In the genomic region with DNA sequence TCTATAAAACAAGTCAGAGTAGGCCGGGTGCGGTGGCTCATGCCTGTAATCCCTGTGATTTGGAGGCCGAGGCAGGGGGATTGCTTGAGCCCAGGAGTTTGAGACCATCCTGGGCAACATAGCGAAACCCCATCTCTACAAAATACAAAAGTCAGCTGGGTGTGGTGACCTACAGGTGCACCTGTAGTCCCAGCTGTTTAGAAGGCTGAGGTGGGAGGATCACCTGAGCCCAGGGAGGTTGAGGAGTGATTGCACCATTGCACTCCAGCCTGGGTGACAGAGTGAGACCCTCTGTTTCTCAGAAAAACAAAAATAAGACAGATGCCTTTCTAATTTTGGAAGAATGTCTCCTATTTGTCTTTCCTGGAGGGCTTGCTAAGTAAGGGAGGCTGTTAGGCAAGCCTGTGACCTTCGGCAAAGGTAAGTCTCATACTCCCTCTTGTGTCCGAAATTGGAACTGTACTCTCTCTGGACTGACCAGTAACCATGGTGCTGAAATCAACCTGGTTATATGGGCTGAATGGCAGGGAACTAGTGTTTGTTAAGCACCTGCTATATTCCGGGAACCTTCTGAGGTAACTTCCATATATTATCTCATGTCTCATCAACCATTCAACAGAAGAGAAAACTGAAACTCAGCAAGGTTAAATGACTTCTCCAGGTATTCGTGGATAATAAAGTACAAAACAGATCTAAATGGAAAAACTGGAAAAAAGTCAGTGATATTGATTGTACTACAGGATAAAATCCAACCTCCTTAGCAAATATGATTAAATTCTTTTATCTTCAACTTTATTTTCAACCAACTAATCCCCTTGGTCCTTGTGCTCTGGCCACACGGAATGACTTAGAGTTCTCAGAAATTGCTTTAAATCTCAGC, we compare ENCODE assay signal across 8 cellular contexts. TPM values are rescaled to one million over a fixed set of nuclear protein-coding genes. Genes with fewer than 3 reads are reported as not detected.
DNase-seq lines count a peak whose midpoint lies in the region; ATAC-seq, FAIRE-seq and TF ChIP-seq lines count a peak whose summit lies in the region.

No MANE protein-coding gene starts in this region.

- no peak for FAIRE-seq in pancreas (lab: Jason Lieb, UNC)

- no peaks in the 10 kb centered on the region for H3K27me3 ChIP-seq in pancreas

- WGBS in pancreas, 2 donors, result 43% methylated on average over 9 of the region's 9 CpGs

- H3K4me3 ChIP-seq in pancreas, result no peak overlapping the region

- intact Hi-C loops in activated T-helper 2 cell treated with anti-CD3 and anti-CD28 coated beads, Interferon-gamma antibody, Interleukin-2, Interleukin-4, amounts not matched to agents 10 μg/mL and 5 μg/mL and 100 μg/mL, durations not matched to agents 14 hours and 24 hours and 36 hours (cut with micrococcal nuclease), result loop anchor here (1.0 kb wide), 1 partner anchor 105 kb away; no protein-coding TSS in a partner anchor
- intact Hi-C loops in pancreas (cut with DNase I), result no loop called here

- no peaks in the 10 kb centered on the region for H3K9me3 ChIP-seq in pancreas

- H3K36me3 ChIP-seq in pancreas, result no peaks in the 10 kb centered on the region

- H3K4me3 Mint-ChIP-seq in activated T-helper 2 cell treated with anti-CD3 and anti-CD28 coated beads, Interferon-gamma antibody, Interleukin-2, Interleukin-4, amounts not matched to agents 10 μg/mL and 5 μg/mL and 100 μg/mL, durations not matched to agents 14 hours and 24 hours and 36 hours (ENCODE audit: low read depth), result no peak overlapping the region

- H3K27me3 Mint-ChIP-seq in activated T-helper 2 cell treated with anti-CD3 and anti-CD28 coated beads, Interferon-gamma antibody, Interleukin-2, Interleukin-4, amounts not matched to agents 10 μg/mL and 5 μg/mL and 100 μg/mL, durations not matched to agents 14 hours and 24 hours and 36 hours (ENCODE audit: low read depth), result peaks cover 24% of the 10 kb centered on the region

- peak; percentile 70 for ATAC-seq in GM21367 (IDR thresholded peaks at IDR 0.05; ENCODE audit: unreplicated experiment)
- ATAC-seq in pancreas, result peak; percentile 90 to 98 (median 96)
- no peak for ATAC-seq in HG03469 (IDR thresholded peaks at IDR 0.05; ENCODE audit: unreplicated experiment)

- DNase-seq in DMS153 (lab: John Stamatoyannopoulos, UW) (peak; percentile 81), KBM-7 (peak; percentile 88), NOMO-1 treated with dmso at 0.1 percent for 144 hours (lab: John Stamatoyannopoulos, UW; ENCODE audit: unreplicated experiment) (peak; percentile 74), globus pallidus (ENCODE audit: low spot score) (peak; percentile 68), pancreas (peak in 3 of 6 donors; percentile 71 to 77 (median 74))
- DNase-seq in activated T-helper 2 cell treated with anti-CD3 and anti-CD28 coated beads, Interferon-gamma antibody, Interleukin-2, Interleukin-4, amounts not matched to agents 10 μg/mL and 5 μg/mL and 100 μg/mL, durations not matched to agents 14 hours and 24 hours and 36 hours (ENCODE audit: low spot score), result peak; percentile 29

- H3K27ac ChIP-seq in pancreas, result no peak overlapping the region

- no peaks in the 10 kb centered on the region for H3K4me1 Mint-ChIP-seq in activated T-helper 2 cell treated with anti-CD3 and anti-CD28 coated beads, Interferon-gamma antibody, Interleukin-2, Interleukin-4, amounts not matched to agents 10 μg/mL and 5 μg/mL and 100 μg/mL, durations not matched to agents 14 hours and 24 hours and 36 hours (ENCODE audit: low read depth)

- TF ChIP-seq CTCF in pancreas (IDR thresholded peaks at IDR 0.05), result peak; percentile 88 to 93 (median 90)

- in situ Hi-C loops in KBM-7 (cut with MboI; ENCODE audit: low pct_unique_long_range_greater_than_20kb, low sequenced_read_pairs), result no loop called here

- H3K27ac Mint-ChIP-seq in activated T-helper 2 cell treated with anti-CD3 and anti-CD28 coated beads, Interferon-gamma antibody, Interleukin-2, Interleukin-4, amounts not matched to agents 10 μg/mL and 5 μg/mL and 100 μg/mL, durations not matched to agents 14 hours and 24 hours and 36 hours, result no peak overlapping the region

- no peaks in the 10 kb centered on the region for H3K36me3 Mint-ChIP-seq in activated T-helper 2 cell treated with anti-CD3 and anti-CD28 coated beads, Interferon-gamma antibody, Interleukin-2, Interleukin-4, amounts not matched to agents 10 μg/mL and 5 μg/mL and 100 μg/mL, durations not matched to agents 14 hours and 24 hours and 36 hours (ENCODE audit: low read depth)

- peaks cover 9 to 12% (median 12%) of the 10 kb centered on the region in 3 donors for H3K4me1 ChIP-seq in pancreas

- no peaks in the 10 kb centered on the region for H3K9me3 Mint-ChIP-seq in activated T-helper 2 cell treated with anti-CD3 and anti-CD28 coated beads, Interferon-gamma antibody, Interleukin-2, Interleukin-4, amounts not matched to agents 10 μg/mL and 5 μg/mL and 100 μg/mL, durations not matched to agents 14 hours and 24 hours and 36 hours

RNA-seq across cellular contexts. Expression of gene RAB3B, which starts 11.8 kb away (rescaled TPM):
- 0.07 and 0.09 TPM in 2 replicates for total RNA-seq in activated T-helper 2 cell treated with anti-CD3 and anti-CD28 coated beads, Interferon-gamma antibody, Interleukin-2, Interleukin-4, amounts not matched to agents 10 μg/mL and 5 μg/mL and 100 μg/mL, durations not matched to agents 14 hours and 24 hours and 36 hours
- total RNA-seq in pancreas, result 1 to 10 TPM in 3 of 6 donors, under 1 TPM in 3; 0.69 to 5.7 (median 1.6) TPM
- polyA plus RNA-seq in pancreas, result 1 to 10 TPM in 1 of 2 donors, under 1 TPM in 1; 0.72 to 5.7 TPM

RNA-seq across cellular contexts. Expression of gene KTI12, which starts 31.3 kb away (rescaled TPM):
- total RNA-seq in activated T-helper 2 cell treated with anti-CD3 and anti-CD28 coated beads, Interferon-gamma antibody, Interleukin-2, Interleukin-4, amounts not matched to agents 10 μg/mL and 5 μg/mL and 100 μg/mL, durations not matched to agents 14 hours and 24 hours and 36 hours, result 16.5 and 18.3 TPM in 2 replicates
- total RNA-seq in pancreas, result 1 to 10 TPM; 2.3 to 4.7 (median 3.4) TPM
- 1 to 10 TPM; 3.1 to 7.1 TPM for polyA plus RNA-seq in pancreas

RNA-seq across cellular contexts. Expression of gene TXNDC12, which starts 52.7 kb away (rescaled TPM):
- 43.1 and 44.9 TPM in 2 replicates for total RNA-seq in activated T-helper 2 cell treated with anti-CD3 and anti-CD28 coated beads, Interferon-gamma antibody, Interleukin-2, Interleukin-4, amounts not matched to agents 10 μg/mL and 5 μg/mL and 100 μg/mL, durations not matched to agents 14 hours and 24 hours and 36 hours
- 10 to 100 TPM; 25.7 to 39.4 (median 34.9) TPM for total RNA-seq in pancreas
- polyA plus RNA-seq in pancreas, result 10 to 100 TPM in 1 of 2 donors, 1 to 10 TPM in 1; 9.9 to 17.0 TPM

RNA-seq across cellular contexts. Expression of gene BTF3L4, which starts 53.8 kb away (rescaled TPM):
- 40.8 and 43.1 TPM in 2 replicates for total RNA-seq in activated T-helper 2 cell treated with anti-CD3 and anti-CD28 coated beads, Interferon-gamma antibody, Interleukin-2, Interleukin-4, amounts not matched to agents 10 μg/mL and 5 μg/mL and 100 μg/mL, durations not matched to agents 14 hours and 24 hours and 36 hours
- 10 to 100 TPM; 15.8 to 29.7 (median 21.2) TPM for total RNA-seq in pancreas
- 10 to 100 TPM; 23.4 to 26.7 TPM for polyA plus RNA-seq in pancreas
